14 cellular contexts compared by ENCODE assay signal in genomic region chr4:3867403-3868100, GRCh38.
"Had no signal": no experiment of that assay in that cellular context is flagged by ENCODE, and none has a peak within 500 bp of the region (broad histone marks: within the 10 kb centered on the region; RNA-seq: fewer than 3 reads in every experiment).

No MANE protein-coding gene starts in this region.

- H3K9me3 ChIP-seq: gastroesophageal sphincter, neutrophil, right lobe of liver, testis had no signal

- DNase-seq: activated CD4-positive, alpha-beta T cell treated with anti-CD3 and anti-CD28 coated beads, Interleukin-2, amount 50 U/mL, for 4 hours; activated naive CD8-positive, alpha-beta T cell treated with anti-CD3 and anti-CD28 coated beads, Interleukin-2, amount 50 U/mL, for 24 hours; anterior cingulate cortex; cortex of kidney; natural killer cell; stimulated activated CD4-positive, alpha-beta T cell treated with anti-CD3 and anti-CD28 coated beads, Interleukin-4, amount 100 ng/mL, for 4 hours; testis had no signal

- H3K27ac ChIP-seq: gastroesophageal sphincter, neutrophil, parathyroid adenoma, right lobe of liver, testis had no signal

- H3K4me1 ChIP-seq: parathyroid adenoma, right lobe of liver, testis had no signal

- H3K36me3 ChIP-seq: gastroesophageal sphincter, neutrophil, right lobe of liver had no signal

- H3K27me3 ChIP-seq: testis had no signal

- H3K4me3 ChIP-seq: gastroesophageal sphincter, right lobe of liver, testis had no signal

- ATAC-seq: activated naive CD8-positive, alpha-beta T cell treated with anti-CD3 and anti-CD28 coated beads, Interleukin-2, amount 50 U/mL, for 24 hours; activated T-helper 17 cell treated with anti-CD3 and anti-CD28 coated beads, Interleukin-2, amount 50 U/mL, for 72 hours; esophagus mucosa; gastroesophageal sphincter; natural killer cell; right lobe of liver; stimulated activated memory B cell treated with anti-CD40 and anti-IgM and Interleukin-4, amounts not matched to agents 10 μg/mL and 1 μg/mL and 100 μg/mL, for 72 hours had no signal
